Comparison of ENCODE assay signal across 2 cellular contexts in genomic region chr21:34579411-34579810, GRCh38.
TF ChIP-seq lines count a peak whose summit lies in the region.

No MANE protein-coding gene starts in this region.

TF ChIP-seq in HCT116, 20 proteins besides CTCF, POLR2A, EP300 and RAD21:
- TF ChIP-seq CEBPB (IDR thresholded peaks at IDR 0.05; ENCODE audit: low read depth), result 0 out of 2 replicates have a peak, but pooled peaks have one; percentile 19
- TF ChIP-seq MAX (IDR thresholded peaks at IDR 0.05), result no peak
TF ChIP-seq in HCT116: peak in this region for 1.

TF ChIP-seq in GM12878, 131 proteins besides CTCF, POLR2A, EP300 and RAD21:
- TF ChIP-seq PAX5 (IDR thresholded peaks at IDR 0.05; ENCODE audit: borderline replicate concordance, low read depth, low read length), result no peak
- TF ChIP-seq TCF3 (IDR thresholded peaks at IDR 0.05; ENCODE audit: borderline replicate concordance, insufficient read depth, low read depth, low read length), result no peak
- TF ChIP-seq BCLAF1 (IDR thresholded peaks at IDR 0.05), result no peak
- peak; percentile 75 for TF ChIP-seq BCL3 (IDR thresholded peaks at IDR 0.05; ENCODE audit: borderline replicate concordance, insufficient read depth, low read depth, low read length, poor library complexity, severe bottlenecking)
- no peak for TF ChIP-seq TARDBP (IDR thresholded peaks at IDR 0.05; ENCODE audit: borderline replicate concordance)
- no peak for TF ChIP-seq KDM1A (IDR thresholded peaks at IDR 0.05; ENCODE audit: borderline replicate concordance)
- TF ChIP-seq IRF5 (IDR thresholded peaks at IDR 0.05; ENCODE audit: borderline replicate concordance), result no peak
- no peak for TF ChIP-seq MXI1 (IDR thresholded peaks at IDR 0.05; ENCODE audit: low read depth, low read length)
- peak; percentile 1 for TF ChIP-seq PBX3 (IDR thresholded peaks at IDR 0.05; ENCODE audit: insufficient replicate concordance, low read depth, low read length)
TF ChIP-seq in GM12878: peak in this region for 2.
